Comparison of ENCODE assay signal across 9 cellular contexts in genomic region chr3:121998030-121998580, GRCh38. TPM values are rescaled to one million over a fixed set of nuclear protein-coding genes. Genes with fewer than 3 reads are reported as not detected.
DNase-seq lines count a peak whose midpoint lies in the region; ATAC-seq and TF ChIP-seq lines count a peak whose summit lies in the region.
"Had no signal": no experiment of that assay in that cellular context is flagged by ENCODE, and none has a peak within 500 bp of the region (broad histone marks: within the 10 kb centered on the region; RNA-seq: fewer than 3 reads in every experiment).

No MANE protein-coding gene starts in this region.

- H3F3A ChIP-seq in PC-9 (ENCODE audit: insufficient read depth, low read depth), result no peaks in the 10 kb centered on the region

- H4K20me1 ChIP-seq in PC-9 (ENCODE audit: insufficient read depth), result no peaks in the 10 kb centered on the region

- H3K4me1 ChIP-seq in PC-9 (replicated peaks; ENCODE audit: insufficient read depth), result peaks cover 12% of the 10 kb centered on the region; the same call in 1 of the 2 replicates

- CTCF ChIA-PET in activated CD4-positive, alpha-beta memory T cell treated with anti-CD3 and anti-CD28 coated beads for 36 hours (lab: Charles Lee), result no interaction called here
- CTCF ChIA-PET in PC-9 (lab: Charles Lee), result no interaction called here

- H3K36me3 ChIP-seq in PC-9 (ENCODE audit: low read depth), result no peaks in the 10 kb centered on the region
- H3K36me3 ChIP-seq in WERI-Rb-1, result no peaks in the 10 kb centered on the region

- no peaks in the 10 kb centered on the region for H3K9me2 ChIP-seq in PC-9 (ENCODE audit: insufficient read depth)

- H3K27me3 ChIP-seq in PC-9 (ENCODE audit: insufficient read depth, low read depth) (no peaks in the 10 kb centered on the region), WERI-Rb-1 (ENCODE audit: insufficient read depth, low read depth, severe bottlenecking) (no peaks in the 10 kb centered on the region)

- H3K9me3 ChIP-seq in PC-9 (ENCODE audit: insufficient read depth, low read depth), result no peaks in the 10 kb centered on the region
- no peaks in the 10 kb centered on the region for H3K9me3 ChIP-seq in WERI-Rb-1 (ENCODE audit: severe bottlenecking)

- peaks cover 4% of the 10 kb centered on the region for H3K27me3 Mint-ChIP-seq in activated CD4-positive, alpha-beta memory T cell treated with anti-CD3 and anti-CD28 coated beads for 36 hours
- H3K27me3 Mint-ChIP-seq in memory B cell, result no peaks in the 10 kb centered on the region
- H3K27me3 Mint-ChIP-seq: activated naive CD4-positive, alpha-beta T cell treated with anti-CD3 and anti-CD28 coated beads, Interleukin-2, amount 50 U/mL, for 24 hours had no signal

- BruUV-seq in PC-9 (replicated peaks; lab: Mats Ljungman, UMichigan), result no TSS peak

- no peak overlapping the region for H2AFZ ChIP-seq in PC-9

- TF ChIP-seq CTCF in PC-9 (conservative IDR thresholded peaks at IDR 0.05) (no peak), WERI-Rb-1 (IDR thresholded peaks at IDR 0.05; ENCODE audit: low read depth, low read length) (no peak)

- H3K27ac ChIP-seq in PC-9 (no peak overlapping the region), WERI-Rb-1 (no peak overlapping the region)

- ATAC-seq in HG03097 (IDR thresholded peaks at IDR 0.05; ENCODE audit: low FRiP score, unreplicated experiment), result peak; percentile 30
- ATAC-seq in memory B cell (ENCODE audit: low read depth), result no peak
- no peak for ATAC-seq in GM21360 (IDR thresholded peaks at IDR 0.05; ENCODE audit: unreplicated experiment)

- DNase-seq in GM04503 (ENCODE audit: low read depth) (peak; percentile 6), memory B cell (ENCODE audit: low spot score in 2 of 2) (no peak), HuH-7 (ENCODE audit: low spot score) (no peak), PC-9 (no peak), WERI-Rb-1 (no peak)
- peak; percentile 35 for DNase-seq in activated CD4-positive, alpha-beta memory T cell treated with anti-CD3 and anti-CD28 coated beads for 36 hours

- no peak overlapping the region for H3K4me3 Mint-ChIP-seq in activated CD4-positive, alpha-beta memory T cell treated with anti-CD3 and anti-CD28 coated beads for 36 hours
- H3K4me3 Mint-ChIP-seq in memory B cell, result peak overlapping the region; percentile 7
- H3K4me3 Mint-ChIP-seq: activated naive CD4-positive, alpha-beta T cell treated with anti-CD3 and anti-CD28 coated beads, Interleukin-2, amount 50 U/mL, for 24 hours had no signal

- no peaks in the 10 kb centered on the region for H3K79me2 ChIP-seq in PC-9 (ENCODE audit: low read depth)

- intact Hi-C loops in activated CD4-positive, alpha-beta memory T cell treated with anti-CD3 and anti-CD28 coated beads for 36 hours (cut with micrococcal nuclease), result loop anchor here (5.0 to 10.0 kb wide), 3 partner anchors 161 to 453 kb away; partner anchors contain the start of genes EAF2, IQCB1 and POLQ
- intact Hi-C loops in PC-9 (cut with micrococcal nuclease; ENCODE audit: unreplicated experiment), result no loop called here

- H3K27ac Mint-ChIP-seq in activated CD4-positive, alpha-beta memory T cell treated with anti-CD3 and anti-CD28 coated beads for 36 hours, result peak overlapping the region; percentile 36
- peak overlapping the region; percentile 69 for H3K27ac Mint-ChIP-seq in memory B cell
- H3K27ac Mint-ChIP-seq: activated naive CD4-positive, alpha-beta T cell treated with anti-CD3 and anti-CD28 coated beads, Interleukin-2, amount 50 U/mL, for 24 hours had no signal

- H3K9me3 Mint-ChIP-seq in activated CD4-positive, alpha-beta memory T cell treated with anti-CD3 and anti-CD28 coated beads for 36 hours, result no peaks in the 10 kb centered on the region
- no peaks in the 10 kb centered on the region for H3K9me3 Mint-ChIP-seq in memory B cell
- H3K9me3 Mint-ChIP-seq: activated naive CD4-positive, alpha-beta T cell treated with anti-CD3 and anti-CD28 coated beads, Interleukin-2, amount 50 U/mL, for 24 hours had no signal

- H3K4me3 ChIP-seq in PC-9, result no peak overlapping the region
- no peak overlapping the region for H3K4me3 ChIP-seq in WERI-Rb-1 (ENCODE audit: low read depth, low read length)

- H3K4me1 Mint-ChIP-seq in activated CD4-positive, alpha-beta memory T cell treated with anti-CD3 and anti-CD28 coated beads for 36 hours (ENCODE audit: low read depth), result peaks cover 29% of the 10 kb centered on the region
- peaks cover 53% of the 10 kb centered on the region for H3K4me1 Mint-ChIP-seq in memory B cell
- H3K4me1 Mint-ChIP-seq: activated naive CD4-positive, alpha-beta T cell treated with anti-CD3 and anti-CD28 coated beads, Interleukin-2, amount 50 U/mL, for 24 hours had no signal

- no peaks in the 10 kb centered on the region for H3K36me3 Mint-ChIP-seq in activated CD4-positive, alpha-beta memory T cell treated with anti-CD3 and anti-CD28 coated beads for 36 hours
- peaks cover 3% of the 10 kb centered on the region for H3K36me3 Mint-ChIP-seq in memory B cell
- H3K36me3 Mint-ChIP-seq: activated naive CD4-positive, alpha-beta T cell treated with anti-CD3 and anti-CD28 coated beads, Interleukin-2, amount 50 U/mL, for 24 hours had no signal

- POLR2A ChIA-PET in activated CD4-positive, alpha-beta memory T cell treated with anti-CD3 and anti-CD28 coated beads for 36 hours (lab: Charles Lee), result no interaction called here
- POLR2A ChIA-PET in PC-9 (lab: Charles Lee; ENCODE audit: unreplicated experiment), result no interaction called here

- no peak overlapping the region for H3K4me2 ChIP-seq in PC-9

RNA-seq across cellular contexts. Expression of gene ILDR1, which starts 23.9 kb away (rescaled TPM):
- total RNA-seq in activated CD4-positive, alpha-beta memory T cell treated with anti-CD3 and anti-CD28 coated beads for 36 hours, result under 1 TPM; 0.26 to 0.41 TPM
- total RNA-seq in PC-9 (2021), result 4.2 and 5.1 TPM in 2 replicates

RNA-seq across cellular contexts. Expression of gene CD86, which starts 57.1 kb away (rescaled TPM):
- total RNA-seq in activated CD4-positive, alpha-beta memory T cell treated with anti-CD3 and anti-CD28 coated beads for 36 hours, result 1 to 10 TPM; 1.4 to 1.7 TPM
- total RNA-seq in PC-9 (2021), result not detected in 2 replicates

Comparison
In these comparisons a context has a peak if more than half of its experiments do, and no peak if none do; other contexts are left out.
1. DNase-seq: peak in GM04503 (single experiment) and activated CD4-positive, alpha-beta memory T cell treated with anti-CD3 and anti-CD28 coated beads for 36 hours (single experiment); none in memory B cell (0 of 2), HuH-7 (single experiment), PC-9 (0 of 2) and WERI-Rb-1 (single experiment).